16 cellular contexts compared by ENCODE assay signal in genomic region chr11:116861539-116861938, GRCh38. TPM values are rescaled to one million over a fixed set of nuclear protein-coding genes. Genes with fewer than 3 reads are reported as not detected.
A peak's percentile ranks its signal among the peaks of the same experiment; 100 is the strongest.
DNase-seq lines count a peak whose midpoint lies in the region; ATAC-seq and TF ChIP-seq lines count a peak whose summit lies in the region.
"Had no signal": no experiment of that assay in that cellular context is flagged by ENCODE, and none has a peak within 500 bp of the region (broad histone marks: within the 10 kb centered on the region; RNA-seq: fewer than 3 reads in every experiment).

No MANE protein-coding gene starts in this region.

- no peak overlapping the region for H3K14ac ChIP-seq in neuronal stem cell (ENCODE audit: low read length)

- H3K27ac ChIP-seq in neuronal stem cell (replicated peaks; ENCODE audit: low read length) = no peak overlapping the region
- H3K27ac ChIP-seq: A549 had no signal

- DNase-seq in activated CD8-positive, alpha-beta memory T cell treated with anti-CD3 and anti-CD28 coated beads, Interleukin-2, amount 10 ng/mL, durations not matched to agents 7 days and 5 days = no peak
- DNase-seq in activated CD8-positive, alpha-beta memory T cell treated with anti-CD3 and anti-CD28 coated beads, Interleukin-2, amount 50 U/mL, for 48 hours = no peak
- DNase-seq in RPMI7951 (ENCODE audit: low read depth) (peak; percentile 92), choroid plexus epithelial cell (ENCODE audit: low read depth) (peak; percentile 21), renal cortical epithelial cell (ENCODE audit: low read depth) (peak; percentile 84), NCI-H1105 treated with DMSO at 0.1 percent for 48 hours (lab: John Stamatoyannopoulos, UW) (no peak), neuronal stem cell (ENCODE audit: low spot score) (no peak)
- DNase-seq: cerebellar nuclear complex; Kasumi-1; NCI-H2081 treated with DMSO at 0.1 percent for 48 hours; stimulated activated CD4-positive, alpha-beta T cell treated with anti-CD3 and anti-CD28 coated beads, Interleukin-2, amount 100 ng/mL, for 24 hours had no signal

- H4K8ac ChIP-seq in neuronal stem cell (ENCODE audit: low read depth, low read length) = no peak overlapping the region

- peaks cover 6% of the 10 kb centered on the region for H3K4me1 Mint-ChIP-seq in activated CD8-positive, alpha-beta memory T cell treated with anti-CD3 and anti-CD28 coated beads, Interleukin-2, amount 10 ng/mL, durations not matched to agents 7 days and 5 days
- H3K4me1 Mint-ChIP-seq: mesothelial cell of epicardium had no signal

- H4K91ac ChIP-seq in neuronal stem cell (ENCODE audit: low read depth, low read length, poor library complexity) = no peak overlapping the region

- H2BK12ac ChIP-seq in neuronal stem cell (ENCODE audit: low read length) = no peak overlapping the region

- no peak overlapping the region for H2BK15ac ChIP-seq in neuronal stem cell (ENCODE audit: low read length)

- CTCF ChIA-PET in activated CD8-positive, alpha-beta memory T cell treated with anti-CD3 and anti-CD28 coated beads, Interleukin-2, amount 10 ng/mL, durations not matched to agents 7 days and 5 days (lab: Charles Lee) = interaction anchor here (1.0 kb wide), 1 partner anchor 26 kb away, joined by 3 read pairs; no protein-coding TSS in a partner anchor

- H3K9me3 ChIP-seq in neuronal stem cell (replicated peaks in 1 of 2; ENCODE audit: control insufficient read depth in 2 of 2, insufficient read depth in 1 of 2, low read depth in 1 of 2, low read length in 2 of 2) = peaks cover 0 to 3% of the 10 kb centered on the region in 2 donors
- H3K9me3 ChIP-seq: A549 had no signal

- H3K9me3 Mint-ChIP-seq in activated CD8-positive, alpha-beta memory T cell treated with anti-CD3 and anti-CD28 coated beads, Interleukin-2, amount 10 ng/mL, durations not matched to agents 7 days and 5 days (ENCODE audit: low read depth) = no peaks in the 10 kb centered on the region
- H3K9me3 Mint-ChIP-seq: mesothelial cell of epicardium had no signal

- H3K27ac Mint-ChIP-seq in activated CD8-positive, alpha-beta memory T cell treated with anti-CD3 and anti-CD28 coated beads, Interleukin-2, amount 10 ng/mL, durations not matched to agents 7 days and 5 days = peak overlapping the region; percentile 48
- H3K27ac Mint-ChIP-seq: mesothelial cell of epicardium had no signal

- no peaks in the 10 kb centered on the region for H3K27me3 Mint-ChIP-seq in activated CD8-positive, alpha-beta memory T cell treated with anti-CD3 and anti-CD28 coated beads, Interleukin-2, amount 10 ng/mL, durations not matched to agents 7 days and 5 days

- no peak overlapping the region for H3K4me3 Mint-ChIP-seq in activated CD8-positive, alpha-beta memory T cell treated with anti-CD3 and anti-CD28 coated beads, Interleukin-2, amount 10 ng/mL, durations not matched to agents 7 days and 5 days
- H3K4me3 Mint-ChIP-seq: mesothelial cell of epicardium had no signal

- H2AFZ ChIP-seq in neuronal stem cell (ENCODE audit: low read length) = no peak overlapping the region

- no peak overlapping the region for H3K4ac ChIP-seq in neuronal stem cell (ENCODE audit: low read length)

- TF ChIP-seq CTCF in choroid plexus epithelial cell (conservative IDR thresholded peaks at IDR 0.05; ENCODE audit: low read depth, low read length) = no peak

- H3K4me3 ChIP-seq in choroid plexus epithelial cell (ENCODE audit: low read depth, low read length) (no peak overlapping the region), neuronal stem cell (ENCODE audit: low read length in 2 of 2) (no peak overlapping the region)
- H3K4me3 ChIP-seq: A549 had no signal

- no peak overlapping the region for H3K23ac ChIP-seq in neuronal stem cell (ENCODE audit: low read depth, low read length, poor library complexity)

- H3K79me1 ChIP-seq in neuronal stem cell (ENCODE audit: low read depth, low read length) = peaks cover 4% of the 10 kb centered on the region

- no peak overlapping the region for H2BK5ac ChIP-seq in neuronal stem cell (ENCODE audit: low read length)

- H3K36me3 Mint-ChIP-seq in activated CD8-positive, alpha-beta memory T cell treated with anti-CD3 and anti-CD28 coated beads, Interleukin-2, amount 10 ng/mL, durations not matched to agents 7 days and 5 days = peaks cover 41% of the 10 kb centered on the region

- peaks cover 56 to 93% of the 10 kb centered on the region in 2 donors for H3K36me3 ChIP-seq in neuronal stem cell (replicated peaks in 1 of 2; ENCODE audit: control insufficient read depth in 2 of 2, insufficient read depth in 2 of 2, low read length in 2 of 2)

- no CpG with 5 or more reads among the region's 1 CpG for WGBS in neuronal stem cell (ENCODE audit: extremely low coverage in 2 of 2, insufficient read length in 2 of 2, insufficient replicate concordance in 1 of 2), 2 donors

- H3K9ac ChIP-seq in neuronal stem cell (ENCODE audit: low read depth, low read length, poor library complexity) = no peak overlapping the region

- no peak overlapping the region for H2AK5ac ChIP-seq in neuronal stem cell (ENCODE audit: low read depth, low read length)

- H3K4me2 ChIP-seq in neuronal stem cell (ENCODE audit: insufficient read depth, low read length, poor library complexity, severe bottlenecking) = no peak overlapping the region
- H3K4me2 ChIP-seq: A549 had no signal

- no peak overlapping the region for H3K18ac ChIP-seq in neuronal stem cell (ENCODE audit: low read length)

- no peaks in the 10 kb centered on the region for H3K4me1 ChIP-seq in neuronal stem cell (ENCODE audit: control insufficient read depth in 2 of 2, insufficient read depth in 1 of 2, low read depth in 1 of 2, low read length in 2 of 2)
- H3K4me1 ChIP-seq: A549 had no signal

- H3K27me3 ChIP-seq in neuronal stem cell (ENCODE audit: control insufficient read depth in 3 of 3, insufficient read depth in 3 of 3, low read depth in 1 of 3, low read length in 3 of 3) = no peaks in the 10 kb centered on the region

- no peak for ATAC-seq in activated CD8-positive, alpha-beta memory T cell treated with anti-CD3 and anti-CD28 coated beads, Interleukin-2, amount 10 ng/mL, durations not matched to agents 7 days and 5 days
- no peak for ATAC-seq in GM18498 (IDR thresholded peaks at IDR 0.05; ENCODE audit: unreplicated experiment)
- ATAC-seq: A549 had no signal

- H2BK120ac ChIP-seq in neuronal stem cell (ENCODE audit: low read depth, low read length) = no peak overlapping the region

RNA-seq across cellular contexts. Expression of gene APOA1, which starts 24.1 kb away (rescaled TPM):
- total RNA-seq in activated CD8-positive, alpha-beta memory T cell treated with anti-CD3 and anti-CD28 coated beads, Interleukin-2, amount 10 ng/mL, durations not matched to agents 7 days and 5 days = under 1 TPM in 1 of 2 experiments, not detected in 1; 0.23 TPM
- 0.48 TPM in 1 of 2 replicates, not detected in the other for total RNA-seq in RPMI7951 (2014; rRNA removed; shearing (Covaris generic))
- 0.10 TPM in 1 of 2 replicates, not detected in the other for total RNA-seq in renal cortical epithelial cell
- polyA plus RNA-seq in neuronal stem cell (2013, experiment 1 of 2) = 0.29 TPM
- polyA plus RNA-seq in neuronal stem cell (2013, experiment 2 of 2) = 0.46 TPM
- total RNA-seq: fibroblast of lung, ureter had no signal

RNA-seq across cellular contexts. Expression of gene APOC3, which starts 31.8 kb away (rescaled TPM):
- total RNA-seq in activated CD8-positive, alpha-beta memory T cell treated with anti-CD3 and anti-CD28 coated beads, Interleukin-2, amount 10 ng/mL, durations not matched to agents 7 days and 5 days = not detected
- total RNA-seq in RPMI7951 (2014; rRNA removed; shearing (Covaris generic)) = not detected in 2 replicates
- total RNA-seq in renal cortical epithelial cell = not detected in 2 replicates
- not detected for polyA plus RNA-seq in neuronal stem cell (2013, experiment 1 of 2)
- not detected for polyA plus RNA-seq in neuronal stem cell (2013, experiment 2 of 2)
- total RNA-seq: fibroblast of lung, mesothelial cell of epicardium had no signal
- polyA plus RNA-seq: A549, fibroblast of lung had no signal

RNA-seq across cellular contexts. Expression of gene APOA4, which starts 38.4 kb away (rescaled TPM):
- total RNA-seq in activated CD8-positive, alpha-beta memory T cell treated with anti-CD3 and anti-CD28 coated beads, Interleukin-2, amount 10 ng/mL, durations not matched to agents 7 days and 5 days = not detected
- total RNA-seq in RPMI7951 (2014; rRNA removed; shearing (Covaris generic)) = not detected in 2 replicates
- not detected in 2 replicates for total RNA-seq in renal cortical epithelial cell
- not detected for polyA plus RNA-seq in neuronal stem cell (2013, experiment 1 of 2)
- polyA plus RNA-seq in neuronal stem cell (2013, experiment 2 of 2) = not detected
- total RNA-seq: fibroblast of lung, mesothelial cell of epicardium, ureter had no signal
- polyA plus RNA-seq: A549, fibroblast of lung had no signal

Comparison
In these comparisons a context has a peak if more than half of its experiments do, and no peak if none do; other contexts are left out.
1. DNase-seq: peak in RPMI7951 (single experiment), choroid plexus epithelial cell (single experiment) and renal cortical epithelial cell (single experiment); none in activated CD8-positive, alpha-beta memory T cell treated with anti-CD3 and anti-CD28 coated beads, Interleukin-2, amount 10 ng/mL, durations not matched to agents 7 days and 5 days (single experiment), activated CD8-positive, alpha-beta memory T cell treated with anti-CD3 and anti-CD28 coated beads, Interleukin-2, amount 50 U/mL, for 48 hours (single experiment), NCI-H1105 treated with DMSO at 0.1 percent for 48 hours (single experiment) and neuronal stem cell (single experiment).